Comparison of ENCODE assay signal across 8 cellular contexts in the genomic region with DNA sequence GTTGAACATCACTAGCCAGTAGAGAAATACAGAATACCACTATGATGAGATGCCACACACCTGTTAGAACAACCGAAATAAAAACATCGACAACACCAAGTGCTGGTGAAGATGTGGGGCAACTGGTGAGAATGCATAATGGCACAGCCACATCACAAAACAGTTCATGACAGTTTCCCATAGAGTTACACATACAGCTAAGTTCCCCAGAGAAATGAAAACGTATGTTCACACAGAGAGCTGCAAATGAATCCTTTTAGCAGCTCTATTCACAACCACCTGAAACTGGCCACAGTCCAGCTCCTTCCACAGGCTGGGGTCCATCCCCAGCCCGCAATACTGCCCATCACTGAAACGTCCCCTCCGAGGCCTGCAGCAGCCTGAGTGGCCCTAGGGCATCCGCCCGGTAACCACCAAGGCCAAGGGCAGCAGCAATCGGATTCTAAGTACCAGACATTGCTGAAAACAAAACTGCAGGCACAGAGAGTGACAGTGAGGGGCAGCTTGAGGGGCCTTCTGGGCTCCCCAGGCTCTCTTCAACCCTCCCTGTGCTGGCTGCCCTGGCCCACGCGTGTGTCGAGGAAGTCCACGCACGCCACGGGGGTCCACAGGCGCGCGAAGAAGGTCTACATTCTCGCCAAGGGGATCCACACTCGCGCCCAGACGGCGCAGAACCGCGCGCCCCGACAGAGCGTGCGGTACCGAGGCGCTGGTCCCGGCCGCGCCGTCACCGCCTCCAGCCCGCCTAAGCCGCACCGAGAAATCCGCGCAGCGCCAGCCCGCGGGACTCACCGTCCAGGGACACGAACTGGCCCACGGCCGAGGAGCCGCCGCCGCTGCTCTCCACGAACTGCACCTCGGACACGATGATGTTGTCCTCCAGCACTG. TPM values are rescaled to one million over a fixed set of nuclear protein-coding genes. Genes with fewer than 3 reads are reported as not detected.
A peak's percentile ranks its signal among the peaks of the same experiment; 100 is the strongest.
DNase-seq lines count a peak whose midpoint lies in the region; ATAC-seq and TF ChIP-seq lines count a peak whose summit lies in the region.

No MANE protein-coding gene starts in this region.

- H3K9me3 ChIP-seq in BE2C = no peaks in the 10 kb centered on the region
- no peaks in the 10 kb centered on the region for H3K9me3 ChIP-seq in neural progenitor cell (ENCODE audit: low read depth)

- H3K36me3 Mint-ChIP-seq in neural progenitor cell = peaks cover 6% of the 10 kb centered on the region

- ATAC-seq in GM19035 (IDR thresholded peaks at IDR 0.05; ENCODE audit: unreplicated experiment) = peak; percentile 18
- peak; percentile 23 for ATAC-seq in HG03196 (IDR thresholded peaks at IDR 0.05; ENCODE audit: unreplicated experiment)

- peak overlapping the region; percentile 80 for H3K9ac ChIP-seq in neural progenitor cell

- H3K27ac ChIP-seq in epithelial cell of prostate = peak overlapping the region; percentile 88
- no peak overlapping the region for H3K27ac ChIP-seq in neural progenitor cell

- H3K36me3 ChIP-seq in BE2C (0 out of 2 replicates have a peak, but pooled peaks cover 3% of the 10 kb centered on the region), neural progenitor cell (no peaks in the 10 kb centered on the region)

- H3K27me3 ChIP-seq in BE2C (no peaks in the 10 kb centered on the region), neural progenitor cell (peaks cover 26% of the 10 kb centered on the region)

- no peak overlapping the region for H3K27ac Mint-ChIP-seq in neural progenitor cell

- peak overlapping the region; percentile 99 for H2AFZ ChIP-seq in neural progenitor cell (replicated peaks)

- H3K4me3 ChIP-seq in BE2C (ENCODE audit: low read depth, low read length) = peak overlapping the region; percentile 93
- H3K4me3 ChIP-seq in neural progenitor cell = peak overlapping the region; percentile 66

- peaks cover 53% of the 10 kb centered on the region for H3K79me2 ChIP-seq in neural progenitor cell (ENCODE audit: low read depth)

- peaks cover 10% of the 10 kb centered on the region for H3K27me3 Mint-ChIP-seq in neural progenitor cell (ENCODE audit: insufficient read depth, low read depth)

- H3K4me2 ChIP-seq in neural progenitor cell = peak overlapping the region; percentile 98

- H3K4me1 ChIP-seq in BE2C = peaks cover 2% of the 10 kb centered on the region
- H3K4me1 ChIP-seq in neural progenitor cell = peaks cover 4% of the 10 kb centered on the region

- H3F3A ChIP-seq in neural progenitor cell (ENCODE audit: low read depth) = peaks cover 27% of the 10 kb centered on the region

- peaks cover 21% of the 10 kb centered on the region for H4K20me1 ChIP-seq in neural progenitor cell (ENCODE audit: low read depth)

- peak; percentile 33 for DNase-seq in BE2C
- DNase-seq in T-helper 9 cell = peak; percentile 20
- DNase-seq in epithelial cell of prostate (ENCODE audit: low read depth, low spot score) = no peak
- DNase-seq in neural progenitor cell (ENCODE audit: low spot score) = no peak
- no peak for DNase-seq in iPS-NIHi11 (ENCODE audit: low spot score)
- no peak for DNase-seq in effector CD8-positive, alpha-beta T cell (lab: John Stamatoyannopoulos, UW)

- H3K4me1 Mint-ChIP-seq in neural progenitor cell = peaks cover 8% of the 10 kb centered on the region

- no peak for TF ChIP-seq CTCF in BE2C (IDR thresholded peaks at IDR 0.05; ENCODE audit: low read depth, low read length)
- no peak for TF ChIP-seq CTCF in neural progenitor cell (IDR thresholded peaks at IDR 0.05)

- peak overlapping the region; percentile 91 for H3K4me3 Mint-ChIP-seq in neural progenitor cell

- H3K9me3 Mint-ChIP-seq in neural progenitor cell = peaks cover 5% of the 10 kb centered on the region

RNA-seq across cellular contexts. Expression of gene BRF1, which starts 0.9 kb away (rescaled TPM):
- polyA plus RNA-seq in BE2C (2012; ENCODE audit: insufficient read depth, insufficient read length, low read depth) = 43.4 TPM
- 16.9 and 40.5 TPM in 2 replicates for total RNA-seq in neural progenitor cell (ENCODE audit: low replicate concordance)

RNA-seq across cellular contexts. Expression of gene PACS2, which starts 14.7 kb away (rescaled TPM):
- polyA plus RNA-seq in BE2C (2012; ENCODE audit: insufficient read depth, insufficient read length, low read depth) = 22.5 TPM
- total RNA-seq in neural progenitor cell (ENCODE audit: low replicate concordance) = 22.5 and 41.2 TPM in 2 replicates

RNA-seq across cellular contexts. Expression of gene BTBD6, which starts 51.6 kb away (rescaled TPM):
- polyA plus RNA-seq in BE2C (2012; ENCODE audit: insufficient read depth, insufficient read length, low read depth) = 67.4 TPM
- 9.0 and 15.0 TPM in 2 replicates for total RNA-seq in neural progenitor cell (ENCODE audit: low replicate concordance)

Comparison
In these comparisons a context has a peak if more than half of its experiments do, and no peak if none do; other contexts are left out.
1. DNase-seq: peak in BE2C (single experiment) and T-helper 9 cell (single experiment); none in epithelial cell of prostate (single experiment), neural progenitor cell (single experiment), iPS-NIHi11 (single experiment) and effector CD8-positive, alpha-beta T cell (single experiment).